1 cellular context compared by ENCODE assay signal in the genomic region with DNA sequence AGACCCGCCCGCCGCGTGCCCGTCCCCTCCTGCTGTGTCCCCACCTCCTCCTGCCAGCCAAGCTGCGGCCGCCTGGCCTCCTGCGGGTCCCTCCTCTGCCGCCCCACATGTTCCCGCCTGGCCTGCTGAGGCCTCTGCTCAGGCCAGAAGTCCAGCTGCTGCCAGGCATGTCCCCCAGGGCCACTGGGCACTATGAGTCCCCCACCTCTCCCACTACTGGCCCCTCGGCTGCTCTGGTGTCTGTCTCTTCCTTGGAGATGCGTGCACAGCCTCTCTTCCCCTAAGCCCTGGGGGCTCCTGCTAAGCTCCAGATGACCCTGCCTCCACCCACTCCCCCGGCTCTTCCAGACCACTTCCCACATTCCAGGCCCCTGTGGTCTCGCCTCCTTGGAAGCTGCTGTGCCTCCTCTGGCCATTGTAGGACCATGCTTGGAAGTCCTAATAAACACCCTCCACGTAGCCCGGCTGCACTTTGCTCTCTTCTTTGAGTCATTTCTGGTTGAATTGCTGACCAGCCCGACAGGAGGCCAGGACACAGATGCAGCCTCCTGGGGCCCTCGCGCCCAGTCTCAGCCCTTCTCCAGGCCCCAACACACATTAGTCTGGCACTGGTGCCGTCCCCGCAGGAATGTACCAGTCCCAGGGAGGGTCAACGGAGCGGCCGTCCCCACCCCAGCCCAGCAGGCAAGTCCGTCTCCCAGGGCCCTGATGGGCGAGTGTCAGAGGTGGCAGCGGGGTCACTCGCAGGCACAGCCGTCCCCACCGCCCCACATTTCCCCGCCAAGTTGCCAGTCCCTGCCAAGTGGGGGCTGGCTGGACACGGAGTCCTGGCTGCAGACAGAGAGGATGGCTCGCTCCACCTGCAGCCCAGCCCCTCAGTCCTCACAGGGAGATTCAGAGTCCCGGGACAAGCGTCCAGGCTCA.
TF ChIP-seq lines count a peak whose summit lies in the region.

No MANE protein-coding gene starts in this region.

TF ChIP-seq in IMR-90, 13 proteins besides CTCF, POLR2A, EP300 and RAD21:
- TF ChIP-seq NFE2L2 (IDR thresholded peaks at IDR 0.05; ENCODE audit: low read depth, low read length) (no peak), RFX5 (IDR thresholded peaks at IDR 0.05; ENCODE audit: low read depth, low read length) (no peak)
- TF ChIP-seq, protein P1, sequence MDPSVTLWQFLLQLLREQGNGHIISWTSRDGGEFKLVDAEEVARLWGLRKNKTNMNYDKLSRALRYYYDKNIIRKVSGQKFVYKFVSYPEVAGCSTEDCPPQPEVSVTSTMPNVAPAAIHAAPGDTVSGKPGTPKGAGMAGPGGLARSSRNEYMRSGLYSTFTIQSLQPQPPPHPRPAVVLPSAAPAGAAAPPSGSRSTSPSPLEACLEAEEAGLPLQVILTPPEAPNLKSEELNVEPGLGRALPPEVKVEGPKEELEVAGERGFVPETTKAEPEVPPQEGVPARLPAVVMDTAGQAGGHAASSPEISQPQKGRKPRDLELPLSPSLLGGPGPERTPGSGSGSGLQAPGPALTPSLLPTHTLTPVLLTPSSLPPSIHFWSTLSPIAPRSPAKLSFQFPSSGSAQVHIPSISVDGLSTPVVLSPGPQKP (IDR thresholded peaks at IDR 0.05; ENCODE audit: borderline replicate concordance, low read depth, low read length), result no peak
TF ChIP-seq in IMR-90: peak in this region for 0.
